In genomic region chr11:6474806-6475500, GRCh38 we compare ENCODE assay signal across 9 cellular contexts. TPM values are rescaled to one million over a fixed set of nuclear protein-coding genes. Genes with fewer than 3 reads are reported as not detected.
A peak's percentile ranks its signal among the peaks of the same experiment; 100 is the strongest.
DNase-seq lines count a peak whose midpoint lies in the region; ATAC-seq and TF ChIP-seq lines count a peak whose summit lies in the region.
"Had no signal": no experiment of that assay in that cellular context is flagged by ENCODE, and none has a peak within 500 bp of the region (broad histone marks: within the 10 kb centered on the region; RNA-seq: fewer than 3 reads in every experiment).

No MANE protein-coding gene starts in this region.

- peaks cover 22% of the 10 kb centered on the region for H3K36me3 ChIP-seq in CD4-positive, alpha-beta memory T cell (ENCODE audit: insufficient read depth, low read length)

- peak in 2 of 5 donors; percentile 5 to 9 for DNase-seq in CD4-positive, alpha-beta memory T cell
- DNase-seq in NB4 (ENCODE audit: low read depth) (peak; percentile 12), coronary artery (ENCODE audit: low spot score) (no peak), OCI-M2 (lab: John Stamatoyannopoulos, UW; ENCODE audit: unreplicated experiment) (no peak)
- no peak for DNase-seq in effector CD8-positive, alpha-beta T cell (lab: John Stamatoyannopoulos, UW)

- TF ChIP-seq CTCF in NB4 (IDR thresholded peaks at IDR 0.05; ENCODE audit: low read depth, low read length): no peak
- no peak for TF ChIP-seq CTCF in coronary artery (IDR thresholded peaks at IDR 0.05)
- no peak for TF ChIP-seq CTCF in nephron (IDR thresholded peaks at IDR 0.05; ENCODE audit: unreplicated experiment in 3 of 3)

- intact Hi-C loops in CD4-positive, alpha-beta memory T cell (cut with micrococcal nuclease): no loop called here

- H3K27ac Mint-ChIP-seq in CD4-positive, alpha-beta memory T cell: peak overlapping the region; percentile 75 to 93 (median 88)
- peak overlapping the region; percentile 93 to 98 (median 94) for H3K27ac Mint-ChIP-seq in nephron

- peaks cover 12 to 41% (median 25%) of the 10 kb centered on the region in 4 donors for H3K4me1 Mint-ChIP-seq in CD4-positive, alpha-beta memory T cell
- peaks cover 35% of the 10 kb centered on the region for H3K4me1 Mint-ChIP-seq in nephron

- H3K4me1 ChIP-seq in CD4-positive, alpha-beta memory T cell (ENCODE audit: insufficient read depth, low read length): peaks cover 26% of the 10 kb centered on the region

- H3K4me3 Mint-ChIP-seq in CD4-positive, alpha-beta memory T cell: peak overlapping the region; percentile 56 to 90 (median 78)
- peak overlapping the region; percentile 85 to 90 (median 90) for H3K4me3 Mint-ChIP-seq in nephron

- POLR2A ChIA-PET in CD4-positive, alpha-beta memory T cell (lab: Charles Lee; ENCODE audit: partially characterized antibody): interaction anchor here (1.1 kb wide), 1 partner anchor 271 kb away, joined by 3 read pairs; no protein-coding TSS in a partner anchor

- ATAC-seq in GM18498 (IDR thresholded peaks at IDR 0.05; ENCODE audit: unreplicated experiment) (no peak), GM21529 (IDR thresholded peaks at IDR 0.05; ENCODE audit: unreplicated experiment) (no peak)

- H3K9me3 Mint-ChIP-seq in CD4-positive, alpha-beta memory T cell: no peaks in the 10 kb centered on the region
- no peaks in the 10 kb centered on the region for H3K9me3 Mint-ChIP-seq in nephron
- H3K9me3 Mint-ChIP-seq: dendritic cell treated with granulocyte-macrophage colony-stimulating factor and Interleukin-4, amounts not matched to agents 40 ng/mL and 50 ng/mL, for 4 days had no signal

- no peaks in the 10 kb centered on the region for H3K27me3 Mint-ChIP-seq in CD4-positive, alpha-beta memory T cell
- no peaks in the 10 kb centered on the region for H3K27me3 Mint-ChIP-seq in nephron (ENCODE audit: low read depth)
- H3K27me3 Mint-ChIP-seq: dendritic cell treated with granulocyte-macrophage colony-stimulating factor and Interleukin-4, amounts not matched to agents 40 ng/mL and 50 ng/mL, for 4 days had no signal

- H3K4me3 ChIP-seq in CD4-positive, alpha-beta memory T cell (ENCODE audit: low read length in 2 of 2): no peak overlapping the region
- no peak overlapping the region for H3K4me3 ChIP-seq in NB4 (ENCODE audit: low read depth, low read length)
- H3K4me3 ChIP-seq in coronary artery: peak overlapping the region; percentile 99

- CTCF ChIA-PET in CD4-positive, alpha-beta memory T cell (lab: Charles Lee; ENCODE audit: partially characterized antibody): interaction anchor here (1.3 to 2.6 kb wide), 3 partner anchors 32 to 96 kb away, joined by 3 to 14 read pairs (median 3); no protein-coding TSS in a partner anchor

- H3K27me3 ChIP-seq in CD4-positive, alpha-beta memory T cell (ENCODE audit: insufficient read depth, low read length): no peaks in the 10 kb centered on the region

- no peak for TF ChIP-seq POLR2A in NB4 (IDR thresholded peaks at IDR 0.05; ENCODE audit: extremely low read depth, insufficient read length)

- peak overlapping the region; percentile 58 for H3K27ac ChIP-seq in CD4-positive, alpha-beta memory T cell (ENCODE audit: low read depth, low read length)
- peak overlapping the region; percentile 79 to 98 for H3K27ac ChIP-seq in coronary artery

- peaks cover 6 to 23% of the 10 kb centered on the region in 2 donors for H3K36me3 Mint-ChIP-seq in CD4-positive, alpha-beta memory T cell
- H3K36me3 Mint-ChIP-seq in nephron (ENCODE audit: low read depth): peaks cover 23% of the 10 kb centered on the region

- no peaks in the 10 kb centered on the region for H3K9me3 ChIP-seq in CD4-positive, alpha-beta memory T cell (ENCODE audit: control insufficient read depth in 1 of 2, low read length in 2 of 2)

RNA-seq across cellular contexts. Expression of gene TRIM3, which starts 1.2 kb away (rescaled TPM):
- total RNA-seq in CD4-positive, alpha-beta memory T cell: 10 to 100 TPM; 22.9 to 23.1 TPM
- polyA plus RNA-seq in CD4-positive, alpha-beta memory T cell: 1 to 10 TPM; 1.2 to 3.5 TPM

RNA-seq across cellular contexts. Expression of gene ARFIP2, which starts 6.2 kb away (rescaled TPM):
- 10 to 100 TPM; 53.9 to 56.9 TPM for total RNA-seq in CD4-positive, alpha-beta memory T cell
- 10 to 100 TPM; 34.1 to 35.8 TPM for polyA plus RNA-seq in CD4-positive, alpha-beta memory T cell

RNA-seq across cellular contexts. Expression of gene TIMM10B, which starts 6.3 kb away (rescaled TPM):
- total RNA-seq in CD4-positive, alpha-beta memory T cell: 10 to 100 TPM; 54.7 to 60.3 TPM
- 10 to 100 TPM; 29.9 to 32.4 TPM for polyA plus RNA-seq in CD4-positive, alpha-beta memory T cell

RNA-seq across cellular contexts. Expression of gene DNHD1, which starts 22.1 kb away (rescaled TPM):
- 10 to 100 TPM; 45.9 to 54.0 TPM for total RNA-seq in CD4-positive, alpha-beta memory T cell
- 1 to 10 TPM; 1.2 to 1.4 TPM for polyA plus RNA-seq in CD4-positive, alpha-beta memory T cell

RNA-seq across cellular contexts. Expression of gene HPX, which starts 34.2 kb away (rescaled TPM):
- 1 to 10 TPM in 1 of 2 experiments, under 1 TPM in 1; 0.83 to 1.3 TPM for total RNA-seq in CD4-positive, alpha-beta memory T cell
- polyA plus RNA-seq in CD4-positive, alpha-beta memory T cell: not detected
